12 cellular contexts compared by ENCODE assay signal in the genomic region with DNA sequence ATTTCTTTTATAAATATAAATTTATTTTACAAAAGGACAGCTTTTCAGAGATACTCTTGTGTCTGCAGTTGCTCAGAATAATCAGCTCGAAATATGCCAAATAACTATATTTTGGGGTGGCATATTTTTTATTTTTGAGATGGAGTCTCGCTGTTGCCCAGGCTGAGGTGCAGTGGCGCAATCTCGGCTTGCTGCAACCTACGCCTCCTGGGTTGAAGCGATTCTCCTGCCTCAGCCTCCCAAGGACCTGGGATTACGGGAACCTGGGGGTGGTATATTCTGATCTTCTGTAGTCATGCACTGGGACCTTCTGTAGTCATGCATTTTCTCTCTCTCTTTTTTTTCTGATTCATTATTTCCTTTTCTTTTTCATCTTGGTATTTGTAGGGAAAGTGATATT.
DNase-seq lines count a peak whose midpoint lies in the region; ATAC-seq and TF ChIP-seq lines count a peak whose summit lies in the region.
"Had no signal": no experiment of that assay in that cellular context is flagged by ENCODE, and none has a peak within 500 bp of the region (broad histone marks: within the 10 kb centered on the region; RNA-seq: fewer than 3 reads in every experiment).

No MANE protein-coding gene starts in this region.

- H3K9ac ChIP-seq in Loucy (ENCODE audit: low read depth, low read length, poor library complexity, severe bottlenecking), result peak overlapping the region; percentile 86

- H3K4me1 Mint-ChIP-seq in activated CD4-positive, alpha-beta memory T cell treated with anti-CD3 and anti-CD28 coated beads, Interleukin-2, amount 10 ng/mL, durations not matched to agents 7 days and 5 days, result peaks cover 38% of the 10 kb centered on the region
- H3K4me1 Mint-ChIP-seq in memory B cell, result peaks cover 32% of the 10 kb centered on the region
- peaks cover 22% of the 10 kb centered on the region for H3K4me1 Mint-ChIP-seq in stimulated activated naive CD8-positive, alpha-beta T cell treated with anti-CD3 and anti-CD28 coated beads, Interleukin-15, amount 100 ng/mL, for 72 hours

- H3K36me3 Mint-ChIP-seq in activated CD4-positive, alpha-beta memory T cell treated with anti-CD3 and anti-CD28 coated beads, Interleukin-2, amount 10 ng/mL, durations not matched to agents 7 days and 5 days (ENCODE audit: low read depth), result peaks cover 71% of the 10 kb centered on the region
- H3K36me3 Mint-ChIP-seq in memory B cell, result peaks cover 8% of the 10 kb centered on the region

- H3K4me1 ChIP-seq in Loucy (ENCODE audit: insufficient read depth, low read length, poor library complexity, severe bottlenecking), result peaks cover 71% of the 10 kb centered on the region
- H3K4me1 ChIP-seq: pancreas had no signal

- H3K79me2 ChIP-seq in Loucy (ENCODE audit: insufficient read depth, low read length), result peaks cover 57% of the 10 kb centered on the region

- no peaks in the 10 kb centered on the region for H3K27me3 Mint-ChIP-seq in activated CD4-positive, alpha-beta memory T cell treated with anti-CD3 and anti-CD28 coated beads, Interleukin-2, amount 10 ng/mL, durations not matched to agents 7 days and 5 days
- no peaks in the 10 kb centered on the region for H3K27me3 Mint-ChIP-seq in memory B cell
- no peaks in the 10 kb centered on the region for H3K27me3 Mint-ChIP-seq in stimulated activated naive CD8-positive, alpha-beta T cell treated with anti-CD3 and anti-CD28 coated beads, Interleukin-15, amount 100 ng/mL, for 72 hours

- H3K4me3 ChIP-seq in Loucy (ENCODE audit: low read length, poor library complexity, severe bottlenecking), result peak overlapping the region; percentile 80

- no peaks in the 10 kb centered on the region for H3K9me3 Mint-ChIP-seq in activated CD4-positive, alpha-beta memory T cell treated with anti-CD3 and anti-CD28 coated beads, Interleukin-2, amount 10 ng/mL, durations not matched to agents 7 days and 5 days
- H3K9me3 Mint-ChIP-seq in memory B cell, result no peaks in the 10 kb centered on the region
- H3K9me3 Mint-ChIP-seq in stimulated activated naive CD8-positive, alpha-beta T cell treated with anti-CD3 and anti-CD28 coated beads, Interleukin-15, amount 100 ng/mL, for 72 hours, result no peaks in the 10 kb centered on the region

- peaks cover 15% of the 10 kb centered on the region for H3F3A ChIP-seq in Loucy (ENCODE audit: low read depth)

- no peaks in the 10 kb centered on the region for H3K36me3 ChIP-seq in Loucy (ENCODE audit: insufficient read depth, low read length)
- H3K36me3 ChIP-seq: pancreas had no signal

- POLR2A ChIA-PET in activated CD4-positive, alpha-beta memory T cell treated with anti-CD3 and anti-CD28 coated beads, Interleukin-2, amount 10 ng/mL, durations not matched to agents 7 days and 5 days (lab: Charles Lee), result interaction anchor here (1.2 to 8.4 kb wide), 14 partner anchors 6 to 999 kb away, joined by 3 to 222 read pairs (median 36); partner anchors contain the start of genes AMIGO2, PCED1B and SLC38A1

- intact Hi-C loops in Right ventricle myocardium superior (cut with DNase I), result no loop called here

- H3K27me3 ChIP-seq in Loucy (ENCODE audit: insufficient read depth, low read length, poor library complexity, severe bottlenecking), result no peaks in the 10 kb centered on the region
- H3K27me3 ChIP-seq: pancreas had no signal

- H2AFZ ChIP-seq in Loucy (ENCODE audit: low read length), result no peak overlapping the region

- H3K27ac Mint-ChIP-seq in activated CD4-positive, alpha-beta memory T cell treated with anti-CD3 and anti-CD28 coated beads, Interleukin-2, amount 10 ng/mL, durations not matched to agents 7 days and 5 days, result peak overlapping the region; percentile 97
- H3K27ac Mint-ChIP-seq in memory B cell, result peak overlapping the region; percentile 94
- H3K27ac Mint-ChIP-seq in stimulated activated naive CD8-positive, alpha-beta T cell treated with anti-CD3 and anti-CD28 coated beads, Interleukin-15, amount 100 ng/mL, for 72 hours, result peak overlapping the region; percentile 98 to 100

- peak overlapping the region; percentile 88 for H3K4me2 ChIP-seq in Loucy (ENCODE audit: low read depth, low read length, poor library complexity, severe bottlenecking)

- peak overlapping the region; percentile 85 for H3K4me3 Mint-ChIP-seq in activated CD4-positive, alpha-beta memory T cell treated with anti-CD3 and anti-CD28 coated beads, Interleukin-2, amount 10 ng/mL, durations not matched to agents 7 days and 5 days
- peak overlapping the region; percentile 98 for H3K4me3 Mint-ChIP-seq in memory B cell
- peak overlapping the region; percentile 91 to 95 for H3K4me3 Mint-ChIP-seq in stimulated activated naive CD8-positive, alpha-beta T cell treated with anti-CD3 and anti-CD28 coated beads, Interleukin-15, amount 100 ng/mL, for 72 hours

- no peaks in the 10 kb centered on the region for H3K9me3 ChIP-seq in Loucy (ENCODE audit: insufficient read depth, low read depth, low read length)
- H3K9me3 ChIP-seq: pancreas had no signal

- no peaks in the 10 kb centered on the region for H4K20me1 ChIP-seq in Loucy (ENCODE audit: insufficient read depth, low read length, poor library complexity, severe bottlenecking)

- peak; percentile 38 for DNase-seq in activated CD4-positive, alpha-beta memory T cell treated with anti-CD3 and anti-CD28 coated beads, Interleukin-2, amount 10 ng/mL, durations not matched to agents 7 days and 5 days
- DNase-seq in memory B cell (ENCODE audit: low spot score in 2 of 2) (no peak), Right ventricle myocardium superior (no peak), SIG-M5 (lab: John Stamatoyannopoulos, UW) (no peak)
- peak in 1 of 2 donors; percentile 55 for DNase-seq in stimulated activated naive CD8-positive, alpha-beta T cell treated with anti-CD3 and anti-CD28 coated beads, Interleukin-15, amount 100 ng/mL, for 72 hours
- DNase-seq: NCI-H1417, NCI-H510A treated with DMSO at 0.1 percent for 48 hours, pancreas had no signal

- CTCF ChIA-PET in activated CD4-positive, alpha-beta memory T cell treated with anti-CD3 and anti-CD28 coated beads, Interleukin-2, amount 10 ng/mL, durations not matched to agents 7 days and 5 days (lab: Charles Lee), result interaction anchor here (1.4 to 5.7 kb wide), 5 partner anchors 12 to 183 kb away, joined by 3 to 61 read pairs (median 11); partner anchors contain the start of genes AMIGO2 and PCED1B

- no peaks in the 10 kb centered on the region for H3K9me2 ChIP-seq in Loucy (replicated peaks; ENCODE audit: low read depth, low read length)

- ATAC-seq in memory B cell (ENCODE audit: low read depth) (no peak), Right ventricle myocardium superior (ENCODE audit: poor library complexity) (no peak), GM18858 (IDR thresholded peaks at IDR 0.05; ENCODE audit: unreplicated experiment) (no peak)
- no peak for ATAC-seq in stimulated activated naive CD8-positive, alpha-beta T cell treated with anti-CD3 and anti-CD28 coated beads, Interleukin-15, amount 100 ng/mL, for 72 hours
- ATAC-seq: esophagus mucosa, Right ventricle myocardium inferior had no signal

- TF ChIP-seq CTCF in Loucy (conservative IDR thresholded peaks at IDR 0.05; ENCODE audit: low read length), result no peak
